In genomic region chr17:19311421-19312215, GRCh38 we compare ENCODE assay signal across 14 cellular contexts. TPM values are rescaled to one million over a fixed set of nuclear protein-coding genes. Genes with fewer than 3 reads are reported as not detected.
DNase-seq lines count a peak whose midpoint lies in the region; ATAC-seq, FAIRE-seq and TF ChIP-seq lines count a peak whose summit lies in the region.
"Had no signal": no experiment of that assay in that cellular context is flagged by ENCODE, and none has a peak within 500 bp of the region (broad histone marks: within the 10 kb centered on the region; RNA-seq: fewer than 3 reads in every experiment).

No MANE protein-coding gene starts in this region.

- peaks cover 68% of the 10 kb centered on the region for H3K27me3 ChIP-seq in BLaER1
- H3K27me3 ChIP-seq in endothelial cell of umbilical vein (ENCODE audit: control insufficient read depth in 2 of 2, insufficient read depth in 2 of 2, low read length in 2 of 2) = no peaks in the 10 kb centered on the region
- no peaks in the 10 kb centered on the region for H3K27me3 ChIP-seq in osteoblast (ENCODE audit: insufficient read depth, low read length)

- FAIRE-seq in endothelial cell of umbilical vein (lab: Jason Lieb, UNC) = peak; percentile 92

- no peaks in the 10 kb centered on the region for H3K27me3 Mint-ChIP-seq in mesothelial cell of epicardium (ENCODE audit: low read depth)

- H3K4me1 ChIP-seq in BLaER1 (peaks cover 84% of the 10 kb centered on the region), endothelial cell of umbilical vein (ENCODE audit: control insufficient read depth, extremely low read depth, insufficient read depth, low read length) (peaks cover 22% of the 10 kb centered on the region), osteoblast (ENCODE audit: insufficient read depth, low read length) (peaks cover 14% of the 10 kb centered on the region)

- TF ChIP-seq CTCF in endothelial cell of umbilical vein (IDR thresholded peaks at IDR 0.05; ENCODE audit: extremely low read depth in 1 of 2, insufficient read depth in 1 of 2, low read depth in 1 of 2, low read length in 2 of 2) = no peak
- TF ChIP-seq CTCF in osteoblast (IDR thresholded peaks at IDR 0.05; ENCODE audit: extremely low read depth, low read depth, low read length) = no peak
- no peak for TF ChIP-seq CTCF in mesothelial cell of epicardium (IDR thresholded peaks at IDR 0.05; ENCODE audit: unreplicated experiment)

- H3K27ac ChIP-seq in BLaER1 (no peak overlapping the region), endothelial cell of umbilical vein (ENCODE audit: insufficient read depth, low read depth, low read length) (peak overlapping the region; percentile 98), osteoblast (ENCODE audit: low read depth, low read length) (peak overlapping the region; percentile 65)
- H3K27ac ChIP-seq: C4-2B had no signal

- DNase-seq in NCI-H146 (lab: John Stamatoyannopoulos, UW) = peak; percentile 6
- DNase-seq in endothelial cell of umbilical vein (ENCODE audit: low read depth, low spot score) = peak; percentile 79
- DNase-seq in osteoblast (ENCODE audit: insufficient read length, low spot score, missing footprints) = peak; percentile 82
- DNase-seq in mesothelial cell of epicardium (ENCODE audit: low spot score in 2 of 2, unreplicated experiment in 2 of 2) = no peak
- no peak for DNase-seq in GF-D8 (lab: John Stamatoyannopoulos, UW)
- no peak for DNase-seq in ureter (ENCODE audit: low spot score)
- DNase-seq: activated effector memory CD4-positive, alpha-beta T cell treated with anti-CD3 and anti-CD28 coated beads, Interleukin-2, amount 50 U/mL, for 16 hours; central memory CD4-positive, alpha-beta T cell; GDM1; PC-3 had no signal

- H3K4me3 Mint-ChIP-seq in mesothelial cell of epicardium = no peak overlapping the region
- H3K4me3 Mint-ChIP-seq: nephron had no signal

- H3K79me2 ChIP-seq in endothelial cell of umbilical vein (ENCODE audit: control insufficient read depth, insufficient read depth, low read length) = no peaks in the 10 kb centered on the region
- peaks cover 12% of the 10 kb centered on the region for H3K79me2 ChIP-seq in osteoblast (ENCODE audit: insufficient read depth, low read length)

- TF ChIP-seq POLR2A in endothelial cell of umbilical vein (IDR thresholded peaks at IDR 0.05; ENCODE audit: low read depth, low read length) = no peak

- peaks cover 21% of the 10 kb centered on the region; the same call in 1 of the 2 replicates for H4K20me1 ChIP-seq in BLaER1
- no peaks in the 10 kb centered on the region for H4K20me1 ChIP-seq in endothelial cell of umbilical vein (replicated peaks; ENCODE audit: control insufficient read depth, extremely low read depth, insufficient read depth, low read length)
- H4K20me1 ChIP-seq in osteoblast (ENCODE audit: insufficient read depth, low read length) = no peaks in the 10 kb centered on the region

- H3K9me3 Mint-ChIP-seq in mesothelial cell of epicardium = no peaks in the 10 kb centered on the region
- H3K9me3 Mint-ChIP-seq: nephron had no signal

- CTCF ChIA-PET in endothelial cell of umbilical vein (lab: Charles Lee) = interaction anchor here (0.8 to 1.6 kb wide), 5 partner anchors 8 to 27 kb away, joined by 3 to 9 read pairs (median 3); no protein-coding TSS in a partner anchor

- H3K27ac Mint-ChIP-seq in mesothelial cell of epicardium = no peak overlapping the region
- H3K27ac Mint-ChIP-seq: nephron had no signal

- H3K9ac ChIP-seq in BLaER1 (no peak overlapping the region), endothelial cell of umbilical vein (replicated peaks; ENCODE audit: extremely low read depth, insufficient read depth, low read length) (peak overlapping the region; percentile 78)

- H2AFZ ChIP-seq in endothelial cell of umbilical vein (ENCODE audit: low read depth, low read length) = no peak overlapping the region
- no peak overlapping the region for H2AFZ ChIP-seq in osteoblast (ENCODE audit: low read length)

- H3K36me3 ChIP-seq in BLaER1 = no peaks in the 10 kb centered on the region
- H3K36me3 ChIP-seq in endothelial cell of umbilical vein (ENCODE audit: control insufficient read depth in 2 of 2, extremely low read depth in 1 of 2, insufficient read depth in 2 of 2, low read length in 2 of 2) = peaks cover 10 to 18% of the 10 kb centered on the region in 2 experiments
- peaks cover 27% of the 10 kb centered on the region for H3K36me3 ChIP-seq in osteoblast (ENCODE audit: insufficient read depth, low read length)

- ATAC-seq in GM18502 (IDR thresholded peaks at IDR 0.05; ENCODE audit: poor library complexity, unreplicated experiment) = no peak
- ATAC-seq: PC-3 had no signal

- H3K4me3 ChIP-seq in BLaER1 = no peak overlapping the region
- H3K4me3 ChIP-seq in endothelial cell of umbilical vein (replicated peaks in 1 of 3; ENCODE audit: insufficient read depth in 1 of 3, low read depth in 1 of 3, low read length in 3 of 3) = peak overlapping the region in 1 of 3 experiments; percentile 2
- H3K4me3 ChIP-seq in osteoblast (ENCODE audit: insufficient read depth, low read length) = no peak overlapping the region

- no peaks in the 10 kb centered on the region for H3K9me3 ChIP-seq in BLaER1
- H3K9me3 ChIP-seq in endothelial cell of umbilical vein (replicated peaks; ENCODE audit: control insufficient read depth, insufficient read depth, low read length) = no peaks in the 10 kb centered on the region
- no peaks in the 10 kb centered on the region for H3K9me3 ChIP-seq in osteoblast (ENCODE audit: low read depth, low read length)

- intact Hi-C loops in endothelial cell of umbilical vein (cut with micrococcal nuclease) = loop anchor here (1.0 to 5.0 kb wide), 2 partner anchors 36 to 48 kb away; no protein-coding TSS in a partner anchor

- H3K9me1 ChIP-seq in endothelial cell of umbilical vein (replicated peaks; ENCODE audit: control insufficient read depth, extremely low read depth, insufficient read depth, low read length) = no peaks in the 10 kb centered on the region

- H3K36me3 Mint-ChIP-seq in mesothelial cell of epicardium = peaks cover 14% of the 10 kb centered on the region

- H3K4me1 Mint-ChIP-seq in mesothelial cell of epicardium = peaks cover 4% of the 10 kb centered on the region

- no TSS peak for BruUV-seq in endothelial cell of umbilical vein (replicated peaks; lab: Mats Ljungman, UMichigan)

- H3K4me2 ChIP-seq in BLaER1 (peak overlapping the region; percentile 53), endothelial cell of umbilical vein (ENCODE audit: insufficient read depth, low read length) (peak overlapping the region; percentile 83), osteoblast (ENCODE audit: insufficient read depth, low read length) (peak overlapping the region; percentile 15)

- dilution Hi-C loops in endothelial cell of umbilical vein (cut with MboI; ENCODE audit: extremely low pct_ligation_motif_present, low sequenced_read_pairs) = no loop called here

- POLR2A ChIA-PET in endothelial cell of umbilical vein (lab: Charles Lee) = no interaction called here

TF ChIP-seq in endothelial cell of umbilical vein, 7 proteins besides CTCF, POLR2A, EP300 and RAD21:
- peak; percentile 77 for TF ChIP-seq JUN (IDR thresholded peaks at IDR 0.05; ENCODE audit: borderline replicate concordance, insufficient read depth, insufficient read length, low read depth)
- peak; percentile 58 for TF ChIP-seq POLR2AphosphoS5 (IDR thresholded peaks at IDR 0.05; ENCODE audit: insufficient read depth, low read depth, low read length)
- TF ChIP-seq EZH2 (IDR thresholded peaks at IDR 0.05; ENCODE audit: borderline replicate concordance, low read depth, low read length, severe bottlenecking) = no peak
- peak; percentile 78 for TF ChIP-seq GATA2 (IDR thresholded peaks at IDR 0.05; ENCODE audit: insufficient read depth, insufficient read length, low read depth, low read length)
- TF ChIP-seq FOS (IDR thresholded peaks at IDR 0.05; ENCODE audit: borderline replicate concordance, insufficient read depth, low read length) = peak; percentile 51
TF ChIP-seq in endothelial cell of umbilical vein: peak in this region for 4.

RNA-seq across cellular contexts. Expression of gene B9D1, which starts 50.9 kb away (rescaled TPM):
- 17.9 and 20.5 TPM in 2 replicates for total RNA-seq in endothelial cell of umbilical vein
- 55.8 and 66.0 TPM in 2 replicates for polyA plus RNA-seq in endothelial cell of umbilical vein
- polyA plus RNA-seq in endothelial cell of umbilical vein (2011; cell fraction: cytosol; rRNA removed) = 61.3 TPM in 2 replicates
- polyA plus RNA-seq in endothelial cell of umbilical vein (2011; cell fraction: nucleus; rRNA removed) = 32.8 and 53.9 TPM in 2 replicates
- polyA plus RNA-seq in endothelial cell of umbilical vein (2012) = 21.0 and 27.2 TPM in 2 replicates
- polyA minus RNA-seq in endothelial cell of umbilical vein = 40.3 and 46.5 TPM in 2 replicates
- polyA minus RNA-seq in endothelial cell of umbilical vein (2011; cell fraction: cytosol; rRNA and poly(A)+ RNA removed) = 20.5 TPM
- 13.0 and 17.7 TPM in 2 replicates for polyA minus RNA-seq in endothelial cell of umbilical vein (2011; cell fraction: nucleus; rRNA and poly(A)+ RNA removed)
- 20.6 and 21.0 TPM in 2 replicates for total RNA-seq in osteoblast
- total RNA-seq in mesothelial cell of epicardium = 20.9 to 26.2 TPM (median 22.2 TPM) in 3 replicates
- total RNA-seq in ureter = 22.7 TPM

Comparison
In these comparisons a context has a peak if more than half of its experiments do, and no peak if none do; other contexts are left out.
1. H3K4me2 ChIP-seq: peak in every context shown above with its lines; median percentile 83 in endothelial cell of umbilical vein; 53 in BLaER1; 15 in osteoblast.
2. DNase-seq: peak in NCI-H146 (single experiment), endothelial cell of umbilical vein (single experiment) and osteoblast (single experiment); none in mesothelial cell of epicardium (0 of 2), GF-D8 (single experiment) and ureter (single experiment).